Comparison of ENCODE assay signal across 24 cellular contexts in the genomic region with DNA sequence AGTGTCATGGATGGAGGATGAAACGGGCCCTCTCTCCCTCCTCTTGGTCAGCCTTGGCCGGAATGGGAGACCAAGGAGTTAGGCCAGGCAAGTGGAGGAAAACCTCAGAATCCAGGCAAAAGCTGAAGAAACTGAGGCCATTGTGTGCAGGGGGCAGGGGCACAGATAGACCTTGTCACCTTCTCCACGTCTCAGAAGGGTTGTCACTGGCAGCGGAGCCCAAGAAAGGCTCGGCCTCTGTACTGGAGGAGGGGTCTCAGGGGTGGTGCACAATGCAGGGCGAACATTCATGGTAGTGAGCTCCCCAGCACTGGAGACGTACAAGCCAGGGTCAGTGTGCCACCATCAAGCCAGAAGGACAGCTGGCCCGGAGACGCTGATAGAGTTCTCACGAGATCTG.
DNase-seq lines count a peak whose midpoint lies in the region; ATAC-seq and TF ChIP-seq lines count a peak whose summit lies in the region.
"Had no signal": no experiment of that assay in that cellular context is flagged by ENCODE, and none has a peak within 500 bp of the region (broad histone marks: within the 10 kb centered on the region; RNA-seq: fewer than 3 reads in every experiment).

No MANE protein-coding gene starts in this region.

- H3K9me3 ChIP-seq in lower lobe of right lung = no peaks in the 10 kb centered on the region
- peaks cover 0 to 7% (median 3%) of the 10 kb centered on the region in 4 donors for H3K9me3 ChIP-seq in stomach
- H3K9me3 ChIP-seq: BE2C had no signal

- no peak overlapping the region for H3K27ac ChIP-seq in coronary artery
- no peak overlapping the region for H3K27ac ChIP-seq in lower lobe of right lung
- H3K27ac ChIP-seq in stomach = no peak overlapping the region
- H3K27ac ChIP-seq: RWPE1 had no signal

- TF ChIP-seq POLR2A in stomach (IDR thresholded peaks at IDR 0.05) = no peak

- H3K36me3 ChIP-seq in lower lobe of right lung (no peaks in the 10 kb centered on the region), stomach (no peaks in the 10 kb centered on the region)
- H3K36me3 ChIP-seq: BE2C had no signal

- ATAC-seq in lower lobe of right lung = no peak

- H3K4me1 Mint-ChIP-seq in progenitor cell of endocrine pancreas (ENCODE audit: low read depth) = no peaks in the 10 kb centered on the region

- peaks cover 10% of the 10 kb centered on the region for H3K9me3 Mint-ChIP-seq in progenitor cell of endocrine pancreas (ENCODE audit: low read depth)

- TF ChIP-seq CTCF in coronary artery (IDR thresholded peaks at IDR 0.05) (no peak), lower lobe of right lung (IDR thresholded peaks at IDR 0.05) (no peak), stomach (IDR thresholded peaks at IDR 0.05) (no peak), progenitor cell of endocrine pancreas (IDR thresholded peaks at IDR 0.05; ENCODE audit: unreplicated experiment) (no peak)

- TF ChIP-seq EP300 in stomach (IDR thresholded peaks at IDR 0.05) = no peak

- no peaks in the 10 kb centered on the region for H3K36me3 Mint-ChIP-seq in progenitor cell of endocrine pancreas (ENCODE audit: insufficient read depth)

- H3K27ac Mint-ChIP-seq in progenitor cell of endocrine pancreas = no peak overlapping the region

- no peaks in the 10 kb centered on the region for H3K4me1 ChIP-seq in lower lobe of right lung
- no peaks in the 10 kb centered on the region for H3K4me1 ChIP-seq in stomach
- H3K4me1 ChIP-seq: BE2C had no signal

- 80 to 84% (median 80%) methylated on average over 10 of the region's 10 CpGs for WGBS in stomach, 5 donors

- peak; percentile 14 for DNase-seq in activated effector memory CD4-positive, alpha-beta T cell treated with anti-CD3 and anti-CD28 coated beads, Interleukin-2, amount 50 U/mL, for 16 hours
- no peak for DNase-seq in activated effector memory CD4-positive, alpha-beta T cell treated with Interleukin-2 at 50 U/mL for 16 hours
- peak; percentile 53 for DNase-seq in coronary artery (ENCODE audit: low spot score)
- peak; percentile 24 for DNase-seq in lower lobe of right lung
- peak; percentile 17 for DNase-seq in stomach
- DNase-seq in NK-92 (lab: John Stamatoyannopoulos, UW; ENCODE audit: unreplicated experiment) = no peak
- DNase-seq in progenitor cell of endocrine pancreas (ENCODE audit: low spot score, unreplicated experiment) = no peak
- no peak for DNase-seq in islet precursor cell
- DNase-seq: 8988T, ACHN, BE2C, Calu3, DMS79 treated with DMSO at 0.1 percent for 48 hours, GF-D8, HCEC 1CT, KBM-7, MV-4-11, NCI-H1105, NCI-H1436 treated with DMSO at 0.1 percent for 48 hours, NCI-H1930, NCI-H446 treated with DMSO at 0.1 percent for 48 hours, NCI-H526 treated with DMSO at 0.1 percent for 48 hours, SHP77 treated with DMSO at 0.1 percent for 48 hours had no signal

- H3K4me3 Mint-ChIP-seq in progenitor cell of endocrine pancreas (ENCODE audit: low read depth) = no peak overlapping the region

- no peak overlapping the region for H3K4me3 ChIP-seq in coronary artery
- no peak overlapping the region for H3K4me3 ChIP-seq in lower lobe of right lung
- H3K4me3 ChIP-seq in stomach = no peak overlapping the region

- H3K27me3 ChIP-seq in lower lobe of right lung (ENCODE audit: low read depth) (no peaks in the 10 kb centered on the region), stomach (peaks cover 0 to 18% (median 0%) of the 10 kb centered on the region in 3 donors)
- H3K27me3 ChIP-seq: BE2C had no signal

- peaks cover 8% of the 10 kb centered on the region for H3K27me3 Mint-ChIP-seq in progenitor cell of endocrine pancreas

- intact Hi-C loops in lower lobe of right lung (cut with DNase I) = no loop called here
- intact Hi-C loops in stomach (cut with DNase I; ENCODE audit: low total_unique reads) = no loop called here

Comparison
In these comparisons a context has a peak if more than half of its experiments do, and no peak if none do; other contexts are left out.
1. DNase-seq: peak in activated effector memory CD4-positive, alpha-beta T cell treated with anti-CD3 and anti-CD28 coated beads, Interleukin-2, amount 50 U/mL, for 16 hours (single experiment), coronary artery (single experiment), lower lobe of right lung (single experiment) and stomach (single experiment); none in activated effector memory CD4-positive, alpha-beta T cell treated with Interleukin-2 at 50 U/mL for 16 hours (single experiment), NK-92 (single experiment), progenitor cell of endocrine pancreas (single experiment) and islet precursor cell (single experiment).